In genomic region chr2:109648041-109648527, GRCh38 we compare ENCODE assay signal across 2 cellular contexts.
A peak's percentile ranks its signal among the peaks of the same experiment; 100 is the strongest.
TF ChIP-seq lines count a peak whose summit lies in the region.

No MANE protein-coding gene starts in this region.

TF ChIP-seq in IMR-90, 13 proteins besides CTCF, POLR2A, EP300 and RAD21:
- peak; percentile 54; the same call in 1 of the 2 replicates for TF ChIP-seq CEBPB (IDR thresholded peaks at IDR 0.05; ENCODE audit: low read depth, low read length)
- no peak for TF ChIP-seq MAZ (IDR thresholded peaks at IDR 0.05; ENCODE audit: borderline replicate concordance, low read depth, low read length)

TF ChIP-seq in H1, 55 proteins besides CTCF, POLR2A, EP300 and RAD21:
- TF ChIP-seq RNF2 (IDR thresholded peaks at IDR 0.05; ENCODE audit: borderline replicate concordance, low read depth, low read length, missing control alignments, poor library complexity, severe bottlenecking), result no peak
- no peak for TF ChIP-seq SUZ12 (IDR thresholded peaks at IDR 0.05; ENCODE audit: low read length)
- TF ChIP-seq SIX5 (IDR thresholded peaks at IDR 0.05; ENCODE audit: low read depth, low read length), result no peak
- TF ChIP-seq, protein P1, sequence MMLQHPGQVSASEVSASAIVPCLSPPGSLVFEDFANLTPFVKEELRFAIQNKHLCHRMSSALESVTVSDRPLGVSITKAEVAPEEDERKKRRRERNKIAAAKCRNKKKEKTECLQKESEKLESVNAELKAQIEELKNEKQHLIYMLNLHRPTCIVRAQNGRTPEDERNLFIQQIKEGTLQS (IDR thresholded peaks at IDR 0.05; ENCODE audit: insufficient read depth, low read depth, low read length), result 0 out of 2 replicates have a peak, but pooled peaks have one; percentile 4
- TF ChIP-seq TCF12 (IDR thresholded peaks at IDR 0.05; ENCODE audit: low read depth, low read length), result no peak
- 0 out of 2 replicates have a peak, but pooled peaks have one; percentile 18 for TF ChIP-seq CEBPB (IDR thresholded peaks at IDR 0.05; ENCODE audit: low read depth, low read length)
- TF ChIP-seq SAP30 (IDR thresholded peaks at IDR 0.05; ENCODE audit: insufficient read depth, insufficient replicate concordance, low read length), result no peak
- no peak for TF ChIP-seq ZNF274 (IDR thresholded peaks at IDR 0.05; ENCODE audit: borderline replicate concordance, extremely low read depth, low read length)
- no peak for TF ChIP-seq CHD2 (IDR thresholded peaks at IDR 0.05; ENCODE audit: low read length)
